8 cellular contexts compared by ENCODE assay signal in genomic region chr6:36596359-36596758, GRCh38. TPM values are rescaled to one million over a fixed set of nuclear protein-coding genes. Genes with fewer than 3 reads are reported as not detected.
DNase-seq lines count a peak whose midpoint lies in the region; ATAC-seq and TF ChIP-seq lines count a peak whose summit lies in the region.

No MANE protein-coding gene starts in this region.

- H2BK5ac ChIP-seq in H9 (ENCODE audit: insufficient read length, low read length): no peak overlapping the region

- ATAC-seq in HG03135 (IDR thresholded peaks at IDR 0.05; ENCODE audit: unreplicated experiment): no peak

- peaks cover 67 to 74% (median 73%) of the 10 kb centered on the region in 3 experiments for H3K36me3 Mint-ChIP-seq in H9 (ENCODE audit: insufficient read depth in 1 of 3, low read depth in 3 of 3)

- no peak overlapping the region for H3K18ac ChIP-seq in H9 (ENCODE audit: insufficient read length, low read depth, low read length)

- H3K14ac ChIP-seq in H9 (ENCODE audit: insufficient read depth, low read length): no peak overlapping the region

- DNase-seq in H9 (no peak), SK-N-MC (ENCODE audit: low read depth, low spot score) (no peak), fibroblast of peridontal ligament (ENCODE audit: extremely low read depth) (peak; percentile 51), skeletal muscle cell (ENCODE audit: low read depth) (no peak), HPDE6-E6E7 (ENCODE audit: extremely low spot score) (no peak), HuH-7 (ENCODE audit: low spot score) (no peak), NCI-H226 (no peak)

- peaks cover 2% of the 10 kb centered on the region; the same call in 1 of the 2 replicates for H3K4me1 ChIP-seq in H9 (ENCODE audit: insufficient read depth, low read length)

- no peak overlapping the region for H2BK120ac ChIP-seq in H9 (ENCODE audit: low read depth, low read length, poor library complexity, severe bottlenecking)

- no peaks in the 10 kb centered on the region for H4K20me1 ChIP-seq in H9 (ENCODE audit: control insufficient read depth, insufficient read depth, insufficient read length)

- H3K27me3 ChIP-seq in H9 (ENCODE audit: insufficient read depth, low read length): no peaks in the 10 kb centered on the region

- peak overlapping the region; percentile 82 for H3K4me2 ChIP-seq in H9 (ENCODE audit: insufficient read depth, insufficient read length, low read length)

- peaks cover 10% of the 10 kb centered on the region for H3K23me2 ChIP-seq in H9 (ENCODE audit: insufficient read length, low read depth, low read length, poor library complexity, severe bottlenecking)

- H2AK5ac ChIP-seq in H9 (ENCODE audit: insufficient read length, low read length): no peak overlapping the region

- no peak overlapping the region for H3K56ac ChIP-seq in H9 (ENCODE audit: insufficient read length, low read depth, low read length)

- H3K9me3 Mint-ChIP-seq in H9: peaks cover 12 to 15% of the 10 kb centered on the region in 2 experiments; a peak in 4 of 5 replicates

- peaks cover 4% of the 10 kb centered on the region for H3K27me3 Mint-ChIP-seq in H9 (ENCODE audit: low read depth)

- H3T11ph ChIP-seq in H9 (ENCODE audit: low read length): no peak overlapping the region

- TF ChIP-seq CTCF in H9 (conservative IDR thresholded peaks at IDR 0.05): no peak

- H3K4ac ChIP-seq in H9 (ENCODE audit: low read depth, low read length): no peak overlapping the region

- no peak overlapping the region for H2BK15ac ChIP-seq in H9 (ENCODE audit: low read depth, low read length)

- peak overlapping the region; percentile 96 for H3K4me3 ChIP-seq in SK-N-MC
- peak overlapping the region; percentile 80 for H3K4me3 ChIP-seq in skeletal muscle cell (ENCODE audit: low read depth, low read length)

- peaks cover 61% of the 10 kb centered on the region for H3K79me2 ChIP-seq in H9 (ENCODE audit: insufficient read depth, low read length)

- no peaks in the 10 kb centered on the region for H3K79me1 ChIP-seq in H9 (ENCODE audit: insufficient read depth, low read depth, low read length, poor library complexity, severe bottlenecking)

- H3K27ac Mint-ChIP-seq in H9: peak overlapping the region in 2 of 3 experiments; percentile 93 to 100; a peak in 6 of 7 replicates

- H3K36me3 ChIP-seq in SK-N-MC (ENCODE audit: insufficient read depth, low read length): peaks cover 67% of the 10 kb centered on the region

- H3K23ac ChIP-seq in H9 (ENCODE audit: insufficient read length, low read depth, low read length): no peak overlapping the region

- H4K5ac ChIP-seq in H9 (ENCODE audit: insufficient read length, low read depth, low read length): no peak overlapping the region

- H3K9ac ChIP-seq in H9 (ENCODE audit: extremely low read depth, insufficient read length, low read length) (peak overlapping the region; percentile 99), SK-N-MC (ENCODE audit: insufficient read length) (peak overlapping the region; percentile 99)

- H3K27ac ChIP-seq in H9 (ENCODE audit: insufficient read length, low read depth, low read length): no peak overlapping the region
- H3K27ac ChIP-seq in SK-N-MC: no peak overlapping the region

- H3K9me3 ChIP-seq in H9 (ENCODE audit: control insufficient read depth, low read depth, low read length): no peaks in the 10 kb centered on the region
- no peaks in the 10 kb centered on the region for H3K9me3 ChIP-seq in SK-N-MC (ENCODE audit: low read depth, low read length)

- peak overlapping the region; percentile 94 to 97 for H3K4me3 Mint-ChIP-seq in H9

- no CpG with 5 or more reads among the region's 5 CpGs for WGBS in H9 (ENCODE audit: extremely low coverage, insufficient read length, low lambda C conversion rate)

- no peak overlapping the region for H2BK20ac ChIP-seq in H9 (ENCODE audit: low read depth, low read length, poor library complexity, severe bottlenecking)

- no peak overlapping the region for H4K8ac ChIP-seq in H9 (replicated peaks; ENCODE audit: insufficient read length, low read depth, low read length)

- no peak overlapping the region for H2AFZ ChIP-seq in H9 (ENCODE audit: low read length)

- no peak overlapping the region for H2BK12ac ChIP-seq in H9 (ENCODE audit: insufficient read length, low read depth, low read length)

- H3K4me1 Mint-ChIP-seq in H9: peaks cover 37 to 46% of the 10 kb centered on the region in 2 experiments

- no peak overlapping the region for H4K91ac ChIP-seq in H9 (ENCODE audit: insufficient read length, low read depth, low read length)

RNA-seq across cellular contexts. Expression of gene SRSF3, which starts 2.2 kb away (rescaled TPM):
- total RNA-seq in H9 (2021): 954 and 960 TPM in 2 replicates

RNA-seq across cellular contexts. Expression of gene STK38, which starts 49.1 kb away (rescaled TPM):
- total RNA-seq in H9 (2021): 17.5 TPM in 2 replicates
